23 cellular contexts compared by ENCODE assay signal in the genomic region with DNA sequence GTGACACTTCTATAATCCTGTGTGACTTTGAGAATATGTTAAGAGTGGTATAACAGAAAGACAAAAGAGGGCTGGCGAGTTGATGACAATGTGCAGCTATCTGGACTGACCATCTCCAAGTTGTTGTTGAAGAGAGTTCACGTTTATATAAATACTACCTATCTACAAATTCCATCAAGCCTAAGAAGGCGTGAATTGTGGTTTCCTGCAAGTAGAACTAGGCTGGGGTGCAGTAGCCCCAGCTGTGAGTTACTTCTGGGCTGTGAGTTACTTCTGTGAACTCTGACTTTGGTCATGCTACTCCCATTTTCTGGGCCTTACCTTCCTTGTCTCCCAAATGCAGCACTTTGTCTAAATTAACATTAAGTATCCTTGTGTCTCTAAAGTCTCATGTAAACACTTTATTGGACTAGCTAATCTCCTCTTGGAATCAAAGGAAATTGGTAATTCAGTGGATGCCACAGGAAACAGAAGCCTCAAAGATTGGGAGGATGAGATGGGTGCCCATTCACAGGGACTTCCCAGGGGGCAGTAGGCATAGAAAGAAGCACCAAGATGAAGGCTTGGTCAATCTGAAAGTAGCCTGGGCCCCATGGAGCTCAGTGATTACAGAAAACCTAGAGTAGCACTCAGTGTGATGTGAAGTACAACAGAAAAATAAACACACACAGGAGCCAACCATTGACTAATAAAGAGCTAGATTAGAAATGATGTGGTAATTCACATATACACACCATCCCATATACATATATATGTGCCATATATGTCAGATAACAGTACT.
DNase-seq lines count a peak whose midpoint lies in the region; ATAC-seq and TF ChIP-seq lines count a peak whose summit lies in the region.
"Had no signal": no experiment of that assay in that cellular context is flagged by ENCODE, and none has a peak within 500 bp of the region (broad histone marks: within the 10 kb centered on the region; RNA-seq: fewer than 3 reads in every experiment).

No MANE protein-coding gene starts in this region.

- intact Hi-C loops in CD4-positive, alpha-beta T cell (cut with DNase I, micrococcal nuclease), result no loop called here

- peaks cover 7% of the 10 kb centered on the region for H3K9me3 Mint-ChIP-seq in CD4-positive, alpha-beta T cell
- H3K9me3 Mint-ChIP-seq: activated CD8-positive, alpha-beta T cell treated with anti-CD3 and anti-CD28 coated beads for 36 hours had no signal

- no peak overlapping the region for H3K27ac Mint-ChIP-seq in CD4-positive, alpha-beta T cell
- H3K27ac Mint-ChIP-seq: activated CD8-positive, alpha-beta T cell treated with anti-CD3 and anti-CD28 coated beads for 36 hours; activated naive CD4-positive, alpha-beta T cell treated with anti-CD3 and anti-CD28 coated beads for 36 hours; activated T-cell treated with anti-CD3 and anti-CD28 coated beads, Interleukin-2, amount 50 U/mL, for 24 hours; CD14-positive monocyte; neural progenitor cell had no signal

- DNase-seq in CMK (ENCODE audit: low read depth) (peak; percentile 96), OCI-M1 (lab: John Stamatoyannopoulos, UW) (peak; percentile 82), fibroblast of villous mesenchyme (ENCODE audit: low read depth) (peak; percentile 55), GM19240 (ENCODE audit: insufficient read length, low spot score) (no peak)
- no peak for DNase-seq in CD4-positive, alpha-beta T cell
- DNase-seq: activated CD8-positive, alpha-beta T cell treated with anti-CD3 and anti-CD28 coated beads for 36 hours; activated naive CD4-positive, alpha-beta T cell treated with anti-CD3 and anti-CD28 coated beads for 36 hours; activated T-cell treated with anti-CD3 and anti-CD28 coated beads, Interleukin-2, amount 50 U/mL, for 24 hours; H7; Kasumi-1; left lung; NCI-H2171; NCI-H748 treated with DMSO at 0.1 percent for 48 hours; SHP77 treated with DMSO at 0.1 percent for 48 hours; small intestine; stimulated activated CD4-positive, alpha-beta T cell treated with anti-CD3 and anti-CD28 coated beads, Interleukin-4, amount 100 ng/mL, for 24 hours; substantia nigra had no signal

- H3K27me3 ChIP-seq in CD4-positive, alpha-beta T cell (ENCODE audit: control insufficient read depth, insufficient read depth, low read length), result no peaks in the 10 kb centered on the region
- H3K27me3 ChIP-seq: ascending aorta, left lung, neural progenitor cell had no signal

- no peak overlapping the region for H3K27ac ChIP-seq in CD4-positive, alpha-beta T cell (ENCODE audit: low read depth, low read length)
- H3K27ac ChIP-seq: ascending aorta, left lung, neural progenitor cell had no signal

- no peaks in the 10 kb centered on the region for H3K36me3 Mint-ChIP-seq in CD4-positive, alpha-beta T cell (ENCODE audit: low read depth)
- H3K36me3 Mint-ChIP-seq: CD14-positive monocyte, neural progenitor cell had no signal

- no peak overlapping the region for H3K4me3 Mint-ChIP-seq in CD4-positive, alpha-beta T cell
- H3K4me3 Mint-ChIP-seq: activated CD8-positive, alpha-beta T cell treated with anti-CD3 and anti-CD28 coated beads for 36 hours; activated naive CD4-positive, alpha-beta T cell treated with anti-CD3 and anti-CD28 coated beads for 36 hours; activated T-cell treated with anti-CD3 and anti-CD28 coated beads, Interleukin-2, amount 50 U/mL, for 24 hours; CD14-positive monocyte; neural progenitor cell had no signal

- ATAC-seq in GM19351 (IDR thresholded peaks at IDR 0.05; ENCODE audit: unreplicated experiment), result peak; percentile 55
- ATAC-seq in HG02798 (IDR thresholded peaks at IDR 0.05; ENCODE audit: poor library complexity, unreplicated experiment), result no peak
- ATAC-seq in CD4-positive, alpha-beta T cell (ENCODE audit: poor library complexity), result no peak
- no peak for ATAC-seq in HG03439 (IDR thresholded peaks at IDR 0.05; ENCODE audit: unreplicated experiment)
- ATAC-seq: activated CD8-positive, alpha-beta T cell treated with anti-CD3 and anti-CD28 coated beads for 36 hours; left lung had no signal

- no peaks in the 10 kb centered on the region for H3K9me3 ChIP-seq in CD4-positive, alpha-beta T cell (ENCODE audit: control insufficient read depth, low read length)
- H3K9me3 ChIP-seq: ascending aorta had no signal

- no peak for TF ChIP-seq CTCF in fibroblast of villous mesenchyme (IDR thresholded peaks at IDR 0.05; ENCODE audit: insufficient read depth, low read depth, low read length)
- TF ChIP-seq CTCF in CD4-positive, alpha-beta T cell (IDR thresholded peaks at IDR 0.05), result no peak

- H3K4me3 ChIP-seq in fibroblast of villous mesenchyme (ENCODE audit: low read depth, low read length), result no peak overlapping the region
- H3K4me3 ChIP-seq: ascending aorta, left lung, neural progenitor cell had no signal

- CTCF ChIA-PET in CD4-positive, alpha-beta T cell (lab: Charles Lee), result no interaction called here

- POLR2A ChIA-PET in CD4-positive, alpha-beta T cell (lab: Charles Lee), result interaction anchor here (0.8 kb wide), 1 partner anchor 8 kb away, joined by 3 read pairs; no protein-coding TSS in a partner anchor

- no peaks in the 10 kb centered on the region for H3K27me3 Mint-ChIP-seq in CD4-positive, alpha-beta T cell
- H3K27me3 Mint-ChIP-seq: activated CD8-positive, alpha-beta T cell treated with anti-CD3 and anti-CD28 coated beads for 36 hours; activated T-cell treated with anti-CD3 and anti-CD28 coated beads, Interleukin-2, amount 50 U/mL, for 24 hours had no signal

- no peaks in the 10 kb centered on the region for H3K4me1 Mint-ChIP-seq in CD4-positive, alpha-beta T cell (ENCODE audit: low read depth)
- H3K4me1 Mint-ChIP-seq: CD14-positive monocyte had no signal

Comparison
In these comparisons a context has a peak if more than half of its experiments do, and no peak if none do; other contexts are left out.
1. DNase-seq: peak in CMK (single experiment), OCI-M1 (single experiment) and fibroblast of villous mesenchyme (single experiment); none in GM19240 (single experiment) and CD4-positive, alpha-beta T cell (0 of 10).